In genomic region chr11:78659326-78660319, GRCh38 we compare ENCODE assay signal across 20 cellular contexts.
DNase-seq lines count a peak whose midpoint lies in the region; ATAC-seq and TF ChIP-seq lines count a peak whose summit lies in the region.
"Had no signal": no experiment of that assay in that cellular context is flagged by ENCODE, and none has a peak within 500 bp of the region (broad histone marks: within the 10 kb centered on the region; RNA-seq: fewer than 3 reads in every experiment).

No MANE protein-coding gene starts in this region.

- WGBS in right lobe of liver (ENCODE audit: insufficient coverage, low coverage, low lambda C conversion rate, missing lambda C conversion rate): 22% methylated on average over 6 of the region's 11 CpGs

- H3K27me3 ChIP-seq in BE2C: no peaks in the 10 kb centered on the region
- no peaks in the 10 kb centered on the region for H3K27me3 ChIP-seq in right lobe of liver

- in situ Hi-C loops in GM13976 (cut with MboI; ENCODE audit: low sequenced_read_pairs, unreplicated experiment): no loop called here

- H3K27ac ChIP-seq in right lobe of liver: no peak overlapping the region
- H3K27ac ChIP-seq: HL-60, psoas muscle had no signal

- DNase-seq in BE2C (peak; percentile 56), NCI-H1105 treated with DMSO at 0.1 percent for 48 hours (lab: John Stamatoyannopoulos, UW) (peak; percentile 94), astrocyte of the hippocampus (ENCODE audit: low read depth, low spot score) (peak; percentile 46), right lobe of liver (peak; percentile 66 to 81 (median 69)), NCI-H2227 (lab: John Stamatoyannopoulos, UW; ENCODE audit: unreplicated experiment) (no peak), GM13976 (ENCODE audit: low spot score) (no peak)
- DNase-seq: activated CD4-positive, alpha-beta T cell treated with anti-CD3 and anti-CD28 coated beads, Interleukin-2, amount 50 U/mL, for 1 hour; activated naive CD8-positive, alpha-beta T cell treated with anti-CD3 and anti-CD28 coated beads, Interleukin-2, amount 50 U/mL, for 24 hours; activated T-cell treated with anti-CD3 and anti-CD28 coated beads, Interleukin-2, amount 50 U/mL, for 72 hours; CD4-positive, alpha-beta memory T cell; left ventricle myocardium superior; NCI-H526; PC-3; psoas muscle; SK-N-SH; stimulated activated CD4-positive, alpha-beta T cell treated with anti-CD3 and anti-CD28 coated beads, Interleukin-15, amount 100 ng/mL, for 24 hours; stimulated activated naive CD4-positive, alpha-beta T cell treated with Interleukin-2 at 50 U/mL for 16 hours had no signal

- H3K4me1 ChIP-seq in BE2C (no peaks in the 10 kb centered on the region), right lobe of liver (peaks cover 0 to 4% (median 0%) of the 10 kb centered on the region in 4 donors)
- H3K4me1 ChIP-seq: psoas muscle had no signal

- no peak for TF ChIP-seq POLR2A in right lobe of liver (IDR thresholded peaks at IDR 0.05)

- H3K4me3 ChIP-seq in BE2C (ENCODE audit: low read depth, low read length) (no peak overlapping the region), right lobe of liver (no peak overlapping the region)
- H3K4me3 ChIP-seq: psoas muscle had no signal

- ATAC-seq in right lobe of liver (peak; percentile 92 to 99 (median 97)), HG03469 (IDR thresholded peaks at IDR 0.05; ENCODE audit: unreplicated experiment) (no peak), GM21447 (IDR thresholded peaks at IDR 0.05; ENCODE audit: unreplicated experiment) (no peak)
- ATAC-seq: activated naive CD8-positive, alpha-beta T cell treated with anti-CD3 and anti-CD28 coated beads, Interleukin-2, amount 50 U/mL, for 24 hours; activated T-cell treated with anti-CD3 and anti-CD28 coated beads, Interleukin-2, amount 50 U/mL, for 72 hours; left ventricle myocardium superior; PC-3; psoas muscle had no signal

- TF ChIP-seq CTCF in BE2C (IDR thresholded peaks at IDR 0.05; ENCODE audit: low read depth, low read length) (no peak), right lobe of liver (IDR thresholded peaks at IDR 0.05) (no peak), GM13976 (IDR thresholded peaks at IDR 0.05; ENCODE audit: borderline replicate concordance, control extremely low read depth, extremely low read depth, insufficient read depth, missing control alignments) (no peak)

- H3K9me3 ChIP-seq in BE2C (no peaks in the 10 kb centered on the region), right lobe of liver (no peaks in the 10 kb centered on the region)
- H3K9me3 ChIP-seq: psoas muscle, SK-N-SH had no signal

- H3K36me3 ChIP-seq in BE2C (peaks cover 32% of the 10 kb centered on the region), right lobe of liver (no peaks in the 10 kb centered on the region)

- intact Hi-C loops in right lobe of liver (cut with DNase I): loop anchor here (10.0 kb wide), 3 partner anchors 55 to 425 kb away; no protein-coding TSS in a partner anchor

Comparison
In these comparisons a context has a peak if more than half of its experiments do, and no peak if none do; other contexts are left out.
1. DNase-seq: peak in BE2C (single experiment), NCI-H1105 treated with DMSO at 0.1 percent for 48 hours (single experiment), astrocyte of the hippocampus (single experiment) and right lobe of liver (3 of 3); none in NCI-H2227 (single experiment) and GM13976 (single experiment).
2. ATAC-seq: peak in right lobe of liver (4 of 4); none in HG03469 (single experiment) and GM21447 (single experiment).